ENCODE assay signal across 7 cellular contexts in genomic region chr1:1374068-1374860, GRCh38. TPM values are rescaled to one million over a fixed set of nuclear protein-coding genes. Genes with fewer than 3 reads are reported as not detected.
DNase-seq lines count a peak whose midpoint lies in the region; ATAC-seq lines count a peak whose summit lies in the region.
"Had no signal": no experiment of that assay in that cellular context is flagged by ENCODE, and none has a peak within 500 bp of the region (broad histone marks: within the 10 kb centered on the region; RNA-seq: fewer than 3 reads in every experiment).

No MANE protein-coding gene starts in this region.

- no peaks in the 10 kb centered on the region for H3K4me1 ChIP-seq in iPS-20b (ENCODE audit: insufficient read depth, low read length)

- DNase-seq in SK-MEL-5 (ENCODE audit: low read depth, low spot score) (peak; percentile 40), amniotic stem cell (lab: John Stamatoyannopoulos, UW) (no peak), MV-4-11 (lab: John Stamatoyannopoulos, UW) (no peak), SKM-1 treated with dmso at 0.1 percent for 144 hours (lab: John Stamatoyannopoulos, UW; ENCODE audit: unreplicated experiment) (no peak)

- in situ Hi-C loops in SK-MEL-5 (cut with HindIII; ENCODE audit: low pct_unique_long_range_greater_than_20kb, low sequenced_read_pairs), result no loop called here

- peaks cover 10% of the 10 kb centered on the region; the same call in 1 of the 2 replicates for H3K36me3 ChIP-seq in iPS-20b (ENCODE audit: insufficient read depth, low read depth, low read length)

- no peak overlapping the region for H3K27ac ChIP-seq in iPS-20b (ENCODE audit: low read length)

- no peaks in the 10 kb centered on the region for H3K27me3 ChIP-seq in iPS-20b (ENCODE audit: insufficient read depth, low read length)

- peak overlapping the region; percentile 87 for H3K4me3 ChIP-seq in iPS-20b (ENCODE audit: low read length)

- peak; percentile 6 for ATAC-seq in GM21723 (IDR thresholded peaks at IDR 0.05; ENCODE audit: unreplicated experiment)

- H3K9ac ChIP-seq in iPS-20b (ENCODE audit: low read depth, low read length), result peak overlapping the region; percentile 91

- H3K9me3 ChIP-seq in iPS-20b (ENCODE audit: insufficient read depth, low read depth, low read length), result no peaks in the 10 kb centered on the region

RNA-seq across cellular contexts. Expression of gene AURKAIP1, which starts 0.7 kb away (rescaled TPM):
- total RNA-seq in SK-MEL-5 (2014; rRNA removed; shearing (Covaris generic)), result 136 and 146 TPM in 2 replicates
- 186 and 254 TPM in 2 replicates for polyA plus RNA-seq in SK-MEL-5 (2015; cell fraction: cytosol; rRNA removed)
- polyA plus RNA-seq in SK-MEL-5 (2015; cell fraction: nucleus; rRNA removed), result 86.1 and 112 TPM in 2 replicates

RNA-seq across cellular contexts. Expression of gene MXRA8, which starts 15.9 kb away (rescaled TPM):
- 0.08 TPM in 1 of 2 replicates, not detected in the other for total RNA-seq in SK-MEL-5 (2014; rRNA removed; shearing (Covaris generic))
- polyA plus RNA-seq in SK-MEL-5 (2015; cell fraction: cytosol; rRNA removed), result not detected in 2 replicates
- polyA plus RNA-seq in SK-MEL-5 (2015; cell fraction: nucleus; rRNA removed), result 2.0 TPM in 1 of 2 replicates, not detected in the other
- total RNA-seq: dermis microvascular lymphatic vessel endothelial cell had no signal

RNA-seq across cellular contexts. Expression of gene CCNL2, which starts 24.9 kb away (rescaled TPM):
- total RNA-seq in SK-MEL-5 (2014; rRNA removed; shearing (Covaris generic)), result 67.7 and 78.7 TPM in 2 replicates
- 31.1 and 32.4 TPM in 2 replicates for polyA plus RNA-seq in SK-MEL-5 (2015; cell fraction: cytosol; rRNA removed)
- polyA plus RNA-seq in SK-MEL-5 (2015; cell fraction: nucleus; rRNA removed), result 2,123 and 2,758 TPM in 2 replicates

RNA-seq across cellular contexts. Expression of gene DVL1, which starts 25.0 kb away (rescaled TPM):
- total RNA-seq in SK-MEL-5 (2014; rRNA removed; shearing (Covaris generic)), result 41.4 and 42.8 TPM in 2 replicates
- 39.7 and 57.0 TPM in 2 replicates for polyA plus RNA-seq in SK-MEL-5 (2015; cell fraction: cytosol; rRNA removed)
- polyA plus RNA-seq in SK-MEL-5 (2015; cell fraction: nucleus; rRNA removed), result 185 and 232 TPM in 2 replicates

RNA-seq across cellular contexts. Expression of gene MRPL20, which starts 32.8 kb away (rescaled TPM):
- total RNA-seq in SK-MEL-5 (2014; rRNA removed; shearing (Covaris generic)), result 112 and 124 TPM in 2 replicates
- 94.8 and 123 TPM in 2 replicates for polyA plus RNA-seq in SK-MEL-5 (2015; cell fraction: cytosol; rRNA removed)
- polyA plus RNA-seq in SK-MEL-5 (2015; cell fraction: nucleus; rRNA removed), result 59.4 and 61.4 TPM in 2 replicates
